15 cellular contexts compared by ENCODE assay signal in genomic region chr11:75425422-75425821, GRCh38. TPM values are rescaled to one million over a fixed set of nuclear protein-coding genes. Genes with fewer than 3 reads are reported as not detected.
DNase-seq lines count a peak whose midpoint lies in the region; ATAC-seq, FAIRE-seq and TF ChIP-seq lines count a peak whose summit lies in the region.
"Had no signal": no experiment of that assay in that cellular context is flagged by ENCODE, and none has a peak within 500 bp of the region (broad histone marks: within the 10 kb centered on the region; RNA-seq: fewer than 3 reads in every experiment).

No MANE protein-coding gene starts in this region.

- H2AFZ ChIP-seq in neural progenitor cell (replicated peaks), result no peak overlapping the region

- peak overlapping the region; percentile 77 for H3K4me2 ChIP-seq in neural progenitor cell

- H3K4me3 Mint-ChIP-seq in chondrocyte (ENCODE audit: unreplicated experiment) (no peak overlapping the region), neural progenitor cell (no peak overlapping the region)
- H3K4me3 Mint-ChIP-seq: activated T-helper 17 cell treated with anti-CD3 and anti-CD28 coated beads, Interleukin-2, amount 50 U/mL, for 72 hours; memory B cell had no signal

- H3K9ac ChIP-seq in HUES48 (ENCODE audit: low read depth, low read length) (no peak overlapping the region), neural progenitor cell (no peak overlapping the region)

- H3K9me3 ChIP-seq in HUES48 (ENCODE audit: control insufficient read depth, insufficient read depth, low read length), result peaks cover 10% of the 10 kb centered on the region
- H3K9me3 ChIP-seq in neural progenitor cell (ENCODE audit: low read depth), result peaks cover 9% of the 10 kb centered on the region

- DNase-seq in D721Med (ENCODE audit: insufficient read length, low spot score) (peak; percentile 24), chondrocyte (ENCODE audit: low spot score) (no peak), neural progenitor cell (ENCODE audit: low spot score) (peak; percentile 71), NCI-H526 treated with DMSO at 0.1 percent for 48 hours (lab: John Stamatoyannopoulos, UW) (no peak), NCI-H748 treated with DMSO at 0.1 percent for 48 hours (lab: John Stamatoyannopoulos, UW) (no peak)
- DNase-seq: COR-L47, KG1, NCI-H2171, SHP77 treated with DMSO at 0.1 percent for 48 hours had no signal

- H3K27me3 Mint-ChIP-seq in chondrocyte (ENCODE audit: low read depth) (no peaks in the 10 kb centered on the region), neural progenitor cell (ENCODE audit: insufficient read depth, low read depth) (peaks cover 12% of the 10 kb centered on the region)

- TF ChIP-seq CTCF in D721Med (IDR thresholded peaks at IDR 0.05; ENCODE audit: insufficient read depth, missing control alignments) (peak; percentile 18), chondrocyte (IDR thresholded peaks at IDR 0.05) (peak; percentile 57), neural progenitor cell (IDR thresholded peaks at IDR 0.05) (peak; percentile 63)

- FAIRE-seq in D721Med (lab: Jason Lieb, UNC), result no peak

- no peaks in the 10 kb centered on the region for H3K79me2 ChIP-seq in neural progenitor cell (ENCODE audit: low read depth)

- H3K27ac Mint-ChIP-seq in chondrocyte (ENCODE audit: unreplicated experiment), result no peak overlapping the region
- H3K27ac Mint-ChIP-seq in neural progenitor cell, result no peak overlapping the region
- H3K27ac Mint-ChIP-seq: activated T-helper 17 cell treated with anti-CD3 and anti-CD28 coated beads, Interleukin-2, amount 50 U/mL, for 72 hours; memory B cell had no signal

- ATAC-seq in GM19328 (IDR thresholded peaks at IDR 0.05; ENCODE audit: unreplicated experiment) (no peak), HG02938 (IDR thresholded peaks at IDR 0.05; ENCODE audit: unreplicated experiment) (no peak)
- ATAC-seq: activated T-helper 17 cell treated with anti-CD3 and anti-CD28 coated beads, Interleukin-2, amount 50 U/mL, for 72 hours had no signal

- H3K4me1 ChIP-seq in HUES48 (ENCODE audit: control insufficient read depth, insufficient read depth, low read length) (no peaks in the 10 kb centered on the region), neural progenitor cell (peaks cover 36% of the 10 kb centered on the region)

- H3F3A ChIP-seq in neural progenitor cell (ENCODE audit: low read depth), result peaks cover 39% of the 10 kb centered on the region

- H3K36me3 Mint-ChIP-seq in chondrocyte (ENCODE audit: low read depth) (peaks cover 4% of the 10 kb centered on the region), neural progenitor cell (peaks cover 28% of the 10 kb centered on the region)

- H3K27ac ChIP-seq in HUES48 (ENCODE audit: low read depth, low read length) (no peak overlapping the region), neural progenitor cell (no peak overlapping the region)
- H3K27ac ChIP-seq: thoracic aorta had no signal

- H3K27me3 ChIP-seq in HUES48 (ENCODE audit: control insufficient read depth, insufficient read depth, low read length) (peaks cover 41% of the 10 kb centered on the region), neural progenitor cell (peaks cover 40% of the 10 kb centered on the region)

- H3K9me3 Mint-ChIP-seq in chondrocyte (ENCODE audit: low read depth), result peaks cover 3% of the 10 kb centered on the region
- peaks cover 10% of the 10 kb centered on the region for H3K9me3 Mint-ChIP-seq in neural progenitor cell
- H3K9me3 Mint-ChIP-seq: activated T-helper 17 cell treated with anti-CD3 and anti-CD28 coated beads, Interleukin-2, amount 50 U/mL, for 72 hours; memory B cell had no signal

- H3K4me1 Mint-ChIP-seq in chondrocyte (ENCODE audit: low read depth) (peaks cover 44% of the 10 kb centered on the region), neural progenitor cell (peaks cover 48% of the 10 kb centered on the region)

- H3K4me3 ChIP-seq in HUES48 (ENCODE audit: low read depth, low read length), result peak overlapping the region; percentile 2; the same call in 1 of the 2 replicates
- no peak overlapping the region for H3K4me3 ChIP-seq in neural progenitor cell
- H3K4me3 ChIP-seq: thoracic aorta had no signal

- H3K36me3 ChIP-seq in HUES48 (ENCODE audit: control insufficient read depth, insufficient read depth, low read length), result peaks cover 7% of the 10 kb centered on the region; the same call in 1 of the 2 replicates
- no peaks in the 10 kb centered on the region for H3K36me3 ChIP-seq in neural progenitor cell
- H3K36me3 ChIP-seq: thoracic aorta had no signal

- peaks cover 39% of the 10 kb centered on the region for H4K20me1 ChIP-seq in neural progenitor cell (ENCODE audit: low read depth)

RNA-seq across cellular contexts. Expression of gene KLHL35, which starts 7.6 kb away (rescaled TPM):
- 6.3 to 12.5 TPM (median 10.1 TPM) in 3 replicates for total RNA-seq in chondrocyte
- 1.2 and 1.5 TPM in 2 replicates for total RNA-seq in neural progenitor cell (ENCODE audit: low replicate concordance)

RNA-seq across cellular contexts. Expression of gene RPS3, which starts 26.1 kb away (rescaled TPM):
- total RNA-seq in chondrocyte, result 1,466 to 1,585 TPM (median 1,486 TPM) in 3 replicates
- 1,927 and 1,962 TPM in 2 replicates for total RNA-seq in neural progenitor cell (ENCODE audit: low replicate concordance)

Comparison
In these comparisons a context has a peak if more than half of its experiments do, and no peak if none do; other contexts are left out.
1. DNase-seq: peak in D721Med (single experiment) and neural progenitor cell (single experiment); none in chondrocyte (single experiment), NCI-H526 treated with DMSO at 0.1 percent for 48 hours (single experiment) and NCI-H748 treated with DMSO at 0.1 percent for 48 hours (single experiment).
2. Peak in every context shown above with its lines, with median percentiles within 50 percentile points of each other: CTCF ChIP-seq.